ENCODE assay signal across 19 cellular contexts in the genomic region with DNA sequence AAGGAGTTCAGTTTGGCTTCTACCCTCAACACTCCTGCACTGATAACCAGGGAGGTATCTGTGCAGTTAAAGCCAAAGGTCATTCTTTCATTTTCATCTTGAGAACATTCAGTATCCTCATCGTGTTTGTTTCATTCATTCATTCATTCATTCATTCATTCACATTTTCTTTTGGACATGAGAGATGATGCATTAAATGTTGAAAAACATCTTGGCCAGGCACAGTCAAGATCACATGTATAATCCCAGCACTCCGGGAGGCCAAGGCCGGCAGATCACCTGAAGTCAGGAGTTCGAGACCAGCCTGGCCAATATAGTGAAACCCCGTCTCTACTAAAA.
DNase-seq lines count a peak whose midpoint lies in the region; ATAC-seq and TF ChIP-seq lines count a peak whose summit lies in the region.
"Had no signal": no experiment of that assay in that cellular context is flagged by ENCODE, and none has a peak within 500 bp of the region (broad histone marks: within the 10 kb centered on the region; RNA-seq: fewer than 3 reads in every experiment).

No MANE protein-coding gene starts in this region.

- no peak for ATAC-seq in GM21390 (IDR thresholded peaks at IDR 0.05; ENCODE audit: unreplicated experiment)
- ATAC-seq: left colon had no signal

- peaks cover 86% of the 10 kb centered on the region for H3K79me2 ChIP-seq in OCI-LY3 (ENCODE audit: low read length)

- H3K36me3 ChIP-seq in OCI-LY3 (replicated peaks; ENCODE audit: low read depth, low read length) (peaks cover 15% of the 10 kb centered on the region), subcutaneous abdominal adipose tissue (ENCODE audit: control insufficient read depth in 5 of 5, insufficient read depth in 5 of 5, low read length in 5 of 5) (peaks cover 0 to 2% (median 0%) of the 10 kb centered on the region in 5 donors)

- no peak for DNase-seq in activated naive CD4-positive, alpha-beta T cell (lab: John Stamatoyannopoulos, UW)
- DNase-seq in NCI-H1436 treated with DMSO at 0.1 percent for 48 hours (lab: John Stamatoyannopoulos, UW) (no peak), medulla oblongata (ENCODE audit: extremely low spot score) (no peak)
- DNase-seq: ACHN; activated CD4-positive, alpha-beta T cell treated with anti-CD3 and anti-CD28 coated beads, Interleukin-2, amount 50 U/mL, for 4 hours; amygdala; caudate nucleus; effector CD8-positive, alpha-beta T cell; left colon; midbrain; NCI-H524 treated with DMSO at 0.1 percent for 48 hours; Right ventricle myocardium superior; stimulated activated CD4-positive, alpha-beta T cell treated with anti-CD3 and anti-CD28 coated beads, Interleukin-4, amount 100 ng/mL, for 24 hours had no signal

- H3K4me3 Mint-ChIP-seq in activated naive CD4-positive, alpha-beta T cell treated with anti-CD3 and anti-CD28 coated beads, Interleukin-2, amount 50 U/mL, for 24 hours: peak overlapping the region; percentile 39
- no peak overlapping the region for H3K4me3 Mint-ChIP-seq in dendritic cell treated with granulocyte-macrophage colony-stimulating factor and Interleukin-4, amounts not matched to agents 40 ng/mL and 50 ng/mL, for 4 days

- peak overlapping the region; percentile 62; the same call in 1 of the 2 replicates for H3K4me3 ChIP-seq in OCI-LY3 (ENCODE audit: low read length)
- H3K4me3 ChIP-seq in subcutaneous abdominal adipose tissue (ENCODE audit: low read depth in 1 of 5, low read length in 5 of 5): no peak overlapping the region

- H3K9ac ChIP-seq in OCI-LY3 (ENCODE audit: low read length): no peak overlapping the region
- no peak overlapping the region for H3K9ac ChIP-seq in subcutaneous abdominal adipose tissue (ENCODE audit: low read length in 5 of 5)

- H2AFZ ChIP-seq in OCI-LY3 (ENCODE audit: low read depth, low read length): no peak overlapping the region

- H3K4me1 ChIP-seq in OCI-LY3 (ENCODE audit: low read length): peaks cover 60% of the 10 kb centered on the region
- peaks cover 1 to 29% (median 20%) of the 10 kb centered on the region in 5 donors for H3K4me1 ChIP-seq in subcutaneous abdominal adipose tissue (ENCODE audit: control insufficient read depth in 5 of 5, insufficient read depth in 5 of 5, low read length in 5 of 5)

- peaks cover 15% of the 10 kb centered on the region for H4K20me1 ChIP-seq in OCI-LY3 (ENCODE audit: insufficient read depth, low read length)

- peaks cover 20% of the 10 kb centered on the region for H3K36me3 Mint-ChIP-seq in activated naive CD4-positive, alpha-beta T cell treated with anti-CD3 and anti-CD28 coated beads, Interleukin-2, amount 50 U/mL, for 24 hours
- H3K36me3 Mint-ChIP-seq in dendritic cell treated with granulocyte-macrophage colony-stimulating factor and Interleukin-4, amounts not matched to agents 40 ng/mL and 50 ng/mL, for 4 days (ENCODE audit: low read depth): peaks cover 68% of the 10 kb centered on the region

- H3K4me1 Mint-ChIP-seq in activated naive CD4-positive, alpha-beta T cell treated with anti-CD3 and anti-CD28 coated beads, Interleukin-2, amount 50 U/mL, for 24 hours: peaks cover 87% of the 10 kb centered on the region
- H3K4me1 Mint-ChIP-seq in dendritic cell treated with granulocyte-macrophage colony-stimulating factor and Interleukin-4, amounts not matched to agents 40 ng/mL and 50 ng/mL, for 4 days (ENCODE audit: low read depth): peaks cover 55% of the 10 kb centered on the region

- H3K27ac ChIP-seq in OCI-LY3 (ENCODE audit: low read length) (peak overlapping the region; percentile 69; the same call in 1 of the 2 replicates), subcutaneous abdominal adipose tissue (ENCODE audit: low read depth, low read length) (peak overlapping the region; percentile 55)

- intact Hi-C loops in dendritic cell treated with granulocyte-macrophage colony-stimulating factor and Interleukin-4, amounts not matched to agents 40 ng/mL and 50 ng/mL, for 4 days (cut with micrococcal nuclease): no loop called here

- H3K4me2 ChIP-seq in OCI-LY3 (ENCODE audit: low read length): peak overlapping the region; percentile 55

- TF ChIP-seq CTCF in OCI-LY3 (IDR thresholded peaks at IDR 0.05; ENCODE audit: low read depth, low read length): no peak

- H3K27ac Mint-ChIP-seq in activated naive CD4-positive, alpha-beta T cell treated with anti-CD3 and anti-CD28 coated beads, Interleukin-2, amount 50 U/mL, for 24 hours: peak overlapping the region; percentile 62
- peak overlapping the region; percentile 70 for H3K27ac Mint-ChIP-seq in dendritic cell treated with granulocyte-macrophage colony-stimulating factor and Interleukin-4, amounts not matched to agents 40 ng/mL and 50 ng/mL, for 4 days

- no peaks in the 10 kb centered on the region for H3K27me3 Mint-ChIP-seq in activated naive CD4-positive, alpha-beta T cell treated with anti-CD3 and anti-CD28 coated beads, Interleukin-2, amount 50 U/mL, for 24 hours
- no peaks in the 10 kb centered on the region for H3K27me3 Mint-ChIP-seq in dendritic cell treated with granulocyte-macrophage colony-stimulating factor and Interleukin-4, amounts not matched to agents 40 ng/mL and 50 ng/mL, for 4 days

- H3K9me3 ChIP-seq in OCI-LY3 (ENCODE audit: insufficient read depth, low read length) (no peaks in the 10 kb centered on the region), subcutaneous abdominal adipose tissue (ENCODE audit: control insufficient read depth in 5 of 5, low read length in 5 of 5) (no peaks in the 10 kb centered on the region)

- H3K27me3 ChIP-seq in OCI-LY3 (ENCODE audit: low read depth, low read length) (no peaks in the 10 kb centered on the region), subcutaneous abdominal adipose tissue (ENCODE audit: control insufficient read depth in 5 of 5, insufficient read depth in 4 of 5, low read length in 5 of 5) (no peaks in the 10 kb centered on the region)

- no peaks in the 10 kb centered on the region for H3K9me3 Mint-ChIP-seq in activated naive CD4-positive, alpha-beta T cell treated with anti-CD3 and anti-CD28 coated beads, Interleukin-2, amount 50 U/mL, for 24 hours
- H3K9me3 Mint-ChIP-seq in dendritic cell treated with granulocyte-macrophage colony-stimulating factor and Interleukin-4, amounts not matched to agents 40 ng/mL and 50 ng/mL, for 4 days: no peaks in the 10 kb centered on the region
- H3K9me3 Mint-ChIP-seq: activated T-helper 2 cell treated with anti-CD3 and anti-CD28 coated beads, Interferon-gamma antibody, Interleukin-2, Interleukin-4, amounts not matched to agents 10 μg/mL and 5 μg/mL and 100 μg/mL, durations not matched to agents 14 hours and 24 hours and 36 hours had no signal
